Comparison of ENCODE assay signal across 19 cellular contexts in the genomic region with DNA sequence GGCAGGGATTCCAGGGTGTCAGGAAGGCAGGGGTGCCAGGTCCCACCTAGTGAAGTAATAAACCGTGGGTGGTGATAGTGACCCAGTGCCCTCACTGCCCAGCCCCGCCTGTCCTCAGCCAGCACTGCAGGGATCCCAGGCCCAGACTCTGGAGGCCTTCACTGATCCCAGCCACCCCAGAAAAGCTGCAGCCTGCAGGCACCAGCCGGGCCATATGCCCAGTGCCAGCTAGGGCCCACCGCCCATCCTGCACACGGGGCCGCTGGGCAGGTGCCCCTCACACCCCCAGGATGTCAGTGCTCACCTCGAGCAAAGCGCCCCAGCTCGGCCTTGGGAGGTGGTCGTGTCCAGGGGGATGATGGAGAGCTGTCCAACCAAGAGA.
"Had no signal": no experiment of that assay in that cellular context is flagged by ENCODE, and none has a peak within 500 bp of the region (broad histone marks: within the 10 kb centered on the region; RNA-seq: fewer than 3 reads in every experiment).

No MANE protein-coding gene starts in this region.

- H3K27me3 ChIP-seq: cardiac muscle cell, upper lobe of left lung had no signal

- H3K4me1 Mint-ChIP-seq: nephron progenitor cell had no signal

- H3K27ac Mint-ChIP-seq: activated naive CD8-positive, alpha-beta T cell; nephron progenitor cell had no signal

- DNase-seq: activated CD4-positive, CD25-positive, alpha-beta regulatory T cell treated with anti-CD3 and anti-CD28 coated beads, Interleukin-2, amount 50 U/mL, for 72 hours; activated CD8-positive, alpha-beta memory T cell treated with anti-CD3 and anti-CD28 coated beads for 24 hours; activated CD8-positive, alpha-beta memory T cell treated with anti-CD3 and anti-CD28 coated beads, Interleukin-2, amount 50 U/mL, for 48 hours; activated gamma-delta T cell; activated T-cell treated with anti-CD3 and anti-CD28 coated beads, Interleukin-2, amount 50 U/mL, for 48 hours; amygdala; midbrain; nephron progenitor cell; nucleus accumbens; retina; stimulated activated CD4-positive, alpha-beta T cell treated with anti-CD3 and anti-CD28 coated beads, Interleukin-2, amount 100 ng/mL, for 48 hours had no signal

- ATAC-seq: left colon had no signal

- H3K36me3 Mint-ChIP-seq: activated naive CD8-positive, alpha-beta T cell had no signal

- H3K4me1 ChIP-seq: upper lobe of left lung had no signal

- H3K9me3 ChIP-seq: thoracic aorta, upper lobe of left lung had no signal

- H3K4me3 Mint-ChIP-seq: activated naive CD8-positive, alpha-beta T cell had no signal

- H3K36me3 ChIP-seq: cardiac muscle cell, thoracic aorta, upper lobe of left lung had no signal

- H3K4me3 ChIP-seq: cardiac muscle cell, dorsolateral prefrontal cortex, thoracic aorta, upper lobe of left lung had no signal

- H3K27ac ChIP-seq: cardiac muscle cell, dorsolateral prefrontal cortex, thoracic aorta, upper lobe of left lung, VCaP had no signal

- FAIRE-seq: colon had no signal
